In the genomic region with DNA sequence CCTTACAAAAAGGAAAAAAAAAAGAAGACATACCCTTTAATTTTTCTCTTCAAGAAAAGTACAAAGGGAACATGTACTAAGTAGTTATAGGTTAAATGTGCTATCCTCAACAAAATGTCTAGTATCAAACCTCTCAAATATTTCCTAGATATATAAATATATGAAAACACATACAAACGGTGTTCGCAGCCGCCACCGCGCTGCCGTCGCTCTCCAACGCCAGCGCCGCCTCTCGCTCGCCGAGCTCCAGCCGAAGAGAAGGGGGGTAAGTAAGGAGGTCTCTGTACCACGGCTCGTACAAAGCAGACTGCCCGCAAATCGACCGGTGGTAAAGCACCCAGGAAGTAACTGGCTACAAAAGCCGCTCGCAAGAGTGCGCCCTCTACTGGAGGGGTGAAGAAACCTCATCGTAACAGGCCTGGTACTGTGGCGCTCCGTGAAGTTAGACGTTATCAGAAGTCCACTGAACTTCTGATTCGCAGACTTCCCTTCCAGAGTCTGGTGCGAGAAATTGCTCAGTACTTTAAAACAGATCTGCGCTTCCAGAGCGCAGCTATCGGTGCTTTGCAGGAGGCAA, we compare ENCODE assay signal across 23 cellular contexts.
DNase-seq lines count a peak whose midpoint lies in the region; TF ChIP-seq lines count a peak whose summit lies in the region.
"Had no signal": no experiment of that assay in that cellular context is flagged by ENCODE, and none has a peak within 500 bp of the region (broad histone marks: within the 10 kb centered on the region; RNA-seq: fewer than 3 reads in every experiment).

No MANE protein-coding gene starts in this region.

- H3K4me1 ChIP-seq in smooth muscle cell (ENCODE audit: low read depth) = no peaks in the 10 kb centered on the region
- H3K4me1 ChIP-seq: adrenal gland, foreskin keratinocyte had no signal

- 94% methylated on average over 31 of the region's 31 CpGs for WGBS in smooth muscle cell (ENCODE audit: low lambda C conversion rate)

- H4K20me1 ChIP-seq in smooth muscle cell (ENCODE audit: low read depth) = no peaks in the 10 kb centered on the region

- H3K4me2 ChIP-seq in smooth muscle cell = no peak overlapping the region

- DNase-seq in GM10266 (ENCODE audit: extremely low spot score) = no peak
- no peak for DNase-seq in NB4 (ENCODE audit: low read depth)
- no peak for DNase-seq in choroid plexus epithelial cell (ENCODE audit: low read depth)
- DNase-seq in smooth muscle cell (lab: John Stamatoyannopoulos, UW; ENCODE audit: unreplicated experiment) = no peak
- no peak for DNase-seq in foreskin melanocyte
- DNase-seq in GF-D8 (lab: John Stamatoyannopoulos, UW) = no peak
- no peak for DNase-seq in NCI-H2081 treated with DMSO at 0.1 percent for 48 hours (lab: John Stamatoyannopoulos, UW)
- DNase-seq: activated CD8-positive, alpha-beta T cell treated with anti-CD3 and anti-CD28 coated beads, Interleukin-2, amount 10 ng/mL, durations not matched to agents 7 days and 5 days; activated T-cell treated with anti-CD3 and anti-CD28 coated beads, Interleukin-2, amount 50 U/mL, for 1 hour; adrenal gland; DMS79 treated with DMSO at 0.1 percent for 48 hours; foreskin keratinocyte; GOT3; KG1; kidney; MV-4-11; NCI-H1694 treated with DMSO at 0.1 percent for 48 hours; NCI-H69; ovary had no signal

- no peak overlapping the region for H3K27ac ChIP-seq in smooth muscle cell (ENCODE audit: low read depth)
- H3K27ac ChIP-seq: adrenal gland, cardiac muscle cell, epithelial cell of prostate, foreskin keratinocyte, ovary, SK-N-MC had no signal

- no peaks in the 10 kb centered on the region for H3F3A ChIP-seq in smooth muscle cell (ENCODE audit: low read depth)

- no peak for TF ChIP-seq POLR2A in NB4 (IDR thresholded peaks at IDR 0.05; ENCODE audit: extremely low read depth, insufficient read length)

- no peaks in the 10 kb centered on the region for H3K9me3 ChIP-seq in smooth muscle cell (replicated peaks; ENCODE audit: low read depth)
- H3K9me3 ChIP-seq: adrenal gland, ovary had no signal

- peak; percentile 12 for TF ChIP-seq CTCF in GM10266 (IDR thresholded peaks at IDR 0.05; ENCODE audit: control insufficient read depth, insufficient read depth, low read depth, missing control alignments)
- peak; percentile 16 for TF ChIP-seq CTCF in NB4 (IDR thresholded peaks at IDR 0.05; ENCODE audit: low read depth, low read length)
- peak; percentile 7 for TF ChIP-seq CTCF in choroid plexus epithelial cell (conservative IDR thresholded peaks at IDR 0.05; ENCODE audit: low read depth, low read length)
- peak; percentile 34 for TF ChIP-seq CTCF in smooth muscle cell (IDR thresholded peaks at IDR 0.05; ENCODE audit: borderline replicate concordance, insufficient read depth, poor library complexity, severe bottlenecking)

- H3K4me3 ChIP-seq in NB4 (ENCODE audit: low read depth, low read length) (no peak overlapping the region), choroid plexus epithelial cell (ENCODE audit: low read depth, low read length) (no peak overlapping the region), smooth muscle cell (no peak overlapping the region)
- H3K4me3 ChIP-seq: adrenal gland, cardiac muscle cell, lung, ovary, SK-N-MC had no signal

- no peaks in the 10 kb centered on the region for H3K36me3 ChIP-seq in smooth muscle cell (ENCODE audit: low read depth)
- H3K36me3 ChIP-seq: adrenal gland, cardiac muscle cell, ovary had no signal

- H3K9ac ChIP-seq in smooth muscle cell (ENCODE audit: low read depth) = no peak overlapping the region

- no peaks in the 10 kb centered on the region for H3K79me2 ChIP-seq in smooth muscle cell (ENCODE audit: low read depth)

- no peak overlapping the region for H2AFZ ChIP-seq in smooth muscle cell (ENCODE audit: low read depth)

- H3K27me3 ChIP-seq in smooth muscle cell (ENCODE audit: low read depth) = no peaks in the 10 kb centered on the region
- H3K27me3 ChIP-seq: adrenal gland, cardiac muscle cell, foreskin keratinocyte, ovary had no signal
